In the genomic region with DNA sequence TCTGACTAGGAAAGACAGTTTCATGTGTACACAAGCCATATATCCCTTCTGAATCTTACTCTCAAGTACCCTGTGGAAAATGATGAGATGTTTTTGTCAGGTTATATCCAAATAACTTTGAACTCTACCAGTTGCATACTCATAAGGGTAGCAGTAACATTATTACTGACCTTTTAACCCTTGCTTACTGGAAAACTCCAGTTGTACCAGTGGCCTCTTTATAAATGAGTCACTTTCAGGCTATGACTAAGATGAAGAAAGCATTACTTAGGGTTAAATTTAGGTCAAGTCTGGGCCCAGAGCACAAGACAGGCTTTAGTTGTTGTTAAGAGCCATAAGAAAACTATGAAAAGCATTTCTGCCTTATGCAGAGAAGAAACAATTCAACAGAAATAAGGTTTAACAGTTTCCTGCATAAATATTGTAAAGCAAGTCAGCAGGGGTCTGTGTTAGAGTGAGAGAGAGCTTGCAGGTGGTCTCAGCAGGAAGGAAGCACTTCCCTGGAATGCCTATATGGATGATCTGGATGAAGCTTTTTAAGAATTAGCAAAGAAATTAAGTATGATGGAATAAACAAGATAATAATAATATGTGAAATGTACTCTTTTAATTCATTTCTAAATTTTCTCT, we compare ENCODE assay signal across 9 cellular contexts.
A peak's percentile ranks its signal among the peaks of the same experiment; 100 is the strongest.
DNase-seq lines count a peak whose midpoint lies in the region; ATAC-seq and TF ChIP-seq lines count a peak whose summit lies in the region.
"Had no signal": no experiment of that assay in that cellular context is flagged by ENCODE, and none has a peak within 500 bp of the region (broad histone marks: within the 10 kb centered on the region; RNA-seq: fewer than 3 reads in every experiment).

No MANE protein-coding gene starts in this region.

- no peaks in the 10 kb centered on the region for H3K9me3 ChIP-seq in thyroid gland

- DNase-seq in EH (ENCODE audit: low read depth) (peak; percentile 96), kidney tubule cell (ENCODE audit: low spot score) (peak; percentile 85), ecto neural progenitor cell (ENCODE audit: low spot score) (no peak), thyroid gland (no peak), UCSD-AML1 (lab: John Stamatoyannopoulos, UW; ENCODE audit: unreplicated experiment) (no peak)

- H3K27ac ChIP-seq in thyroid gland = no peak overlapping the region

- no peak for TF ChIP-seq POLR2A in thyroid gland (IDR thresholded peaks at IDR 0.05)

- intact Hi-C loops in thyroid gland (cut with DNase I) = no loop called here

- no peak for TF ChIP-seq CTCF in thyroid gland (IDR thresholded peaks at IDR 0.05)

- peaks cover 15% of the 10 kb centered on the region for H3K36me3 Mint-ChIP-seq in T-helper 1 cell treated with Interleukin-12 subunit alpha and Interleukin-12 subunit beta and Interleukin-4 antibody, amounts not matched to agents 30 μg/mL and 1 μg/mL, for 36 hours (ENCODE audit: low read depth)

- peaks cover 49% of the 10 kb centered on the region for H3K4me1 Mint-ChIP-seq in T-helper 1 cell treated with Interleukin-12 subunit alpha and Interleukin-12 subunit beta and Interleukin-4 antibody, amounts not matched to agents 30 μg/mL and 1 μg/mL, for 36 hours (ENCODE audit: low read depth)

- ATAC-seq in GM19468 (IDR thresholded peaks at IDR 0.05; ENCODE audit: extremely low read depth, unreplicated experiment) = peak; percentile 99
- ATAC-seq in HG03457 (IDR thresholded peaks at IDR 0.05; ENCODE audit: unreplicated experiment) = peak; percentile 99

- H3K9me3 Mint-ChIP-seq in T-helper 1 cell treated with Interleukin-12 subunit alpha and Interleukin-12 subunit beta and Interleukin-4 antibody, amounts not matched to agents 30 μg/mL and 1 μg/mL, for 36 hours = peaks cover 9% of the 10 kb centered on the region
- H3K9me3 Mint-ChIP-seq: nephron had no signal

- H3K36me3 ChIP-seq in thyroid gland = no peaks in the 10 kb centered on the region

- peak overlapping the region; percentile 64 for H3K4me3 Mint-ChIP-seq in T-helper 1 cell treated with Interleukin-12 subunit alpha and Interleukin-12 subunit beta and Interleukin-4 antibody, amounts not matched to agents 30 μg/mL and 1 μg/mL, for 36 hours
- H3K4me3 Mint-ChIP-seq: nephron had no signal

- H3K27ac Mint-ChIP-seq in T-helper 1 cell treated with Interleukin-12 subunit alpha and Interleukin-12 subunit beta and Interleukin-4 antibody, amounts not matched to agents 30 μg/mL and 1 μg/mL, for 36 hours = peak overlapping the region; percentile 92

- H3K4me1 ChIP-seq in thyroid gland = no peaks in the 10 kb centered on the region

- H3K27me3 Mint-ChIP-seq in T-helper 1 cell treated with Interleukin-12 subunit alpha and Interleukin-12 subunit beta and Interleukin-4 antibody, amounts not matched to agents 30 μg/mL and 1 μg/mL, for 36 hours (ENCODE audit: low read depth) = peaks cover 4% of the 10 kb centered on the region

- H3K27me3 ChIP-seq in thyroid gland = no peaks in the 10 kb centered on the region

- no peak overlapping the region for H3K4me3 ChIP-seq in thyroid gland (replicated peaks in 1 of 3)

Comparison
In these comparisons a context has a peak if more than half of its experiments do, and no peak if none do; other contexts are left out.
1. DNase-seq: peak in EH (single experiment) and kidney tubule cell (single experiment); none in ecto neural progenitor cell (single experiment), thyroid gland (0 of 2) and UCSD-AML1 (single experiment).